In genomic region chr6:8435093-8435844, GRCh38 we compare ENCODE assay signal across 8 cellular contexts. TPM values are rescaled to one million over a fixed set of nuclear protein-coding genes. Genes with fewer than 3 reads are reported as not detected.
A peak's percentile ranks its signal among the peaks of the same experiment; 100 is the strongest.
DNase-seq lines count a peak whose midpoint lies in the region; ATAC-seq and TF ChIP-seq lines count a peak whose summit lies in the region.

TSS of gene SLC35B3 (minus strand) at chr6:8435545.

- no peaks in the 10 kb centered on the region for H3K36me3 ChIP-seq in esophagus (ENCODE audit: control insufficient read depth in 2 of 2, insufficient read depth in 2 of 2, low read length in 1 of 2)
- no peaks in the 10 kb centered on the region for H3K36me3 ChIP-seq in mucosa of stomach (ENCODE audit: control insufficient read depth, insufficient read depth, low read length)

- H3K4me1 Mint-ChIP-seq in activated T-cell treated with anti-CD3 and anti-CD28 coated beads, Interleukin-2, amount 50 U/mL, for 4 hours (ENCODE audit: low read depth): peaks cover 38% of the 10 kb centered on the region

- DNase-seq in DMS53 treated with DMSO at 0.1 percent for 48 hours (lab: John Stamatoyannopoulos, UW; ENCODE audit: unreplicated experiment): peak; percentile 79
- peak; percentile 94 for DNase-seq in KG1 (lab: John Stamatoyannopoulos, UW)
- peak; percentile 99 for DNase-seq in activated T-cell treated with anti-CD3 and anti-CD28 coated beads, Interleukin-2, amount 50 U/mL, for 4 hours
- DNase-seq in stimulated activated CD8-positive, alpha-beta memory T cell treated with anti-CD3 and anti-CD28 coated beads, Interleukin-4, amount 100 ng/mL, for 48 hours: peak; percentile 97

- 0 to 1% methylated on average over 62 of the region's 62 CpGs for WGBS in esophagus, 2 donors

- ATAC-seq in GM21737 (IDR thresholded peaks at IDR 0.05; ENCODE audit: unreplicated experiment): peak; percentile 98
- ATAC-seq in activated T-cell treated with anti-CD3 and anti-CD28 coated beads, Interleukin-2, amount 50 U/mL, for 4 hours: peak; percentile 96 to 97

- H3K36me3 Mint-ChIP-seq in activated T-cell treated with anti-CD3 and anti-CD28 coated beads, Interleukin-2, amount 50 U/mL, for 4 hours (ENCODE audit: insufficient read depth): peaks cover 16% of the 10 kb centered on the region

- peak within 1 kb of the TSS; percentile 93 for H3K4me3 Mint-ChIP-seq in activated T-cell treated with anti-CD3 and anti-CD28 coated beads, Interleukin-2, amount 50 U/mL, for 4 hours

- H3K9me3 ChIP-seq in esophagus (ENCODE audit: control insufficient read depth in 2 of 2, insufficient read depth in 1 of 2, low read depth in 1 of 2, low read length in 1 of 2) (no peaks in the 10 kb centered on the region), mucosa of stomach (ENCODE audit: control insufficient read depth, low read length) (no peaks in the 10 kb centered on the region)

- peak within 1 kb of the TSS; percentile 98 for H3K9ac ChIP-seq in mucosa of stomach (ENCODE audit: low read length)

- H3K4me1 ChIP-seq in esophagus (ENCODE audit: control insufficient read depth in 2 of 2, insufficient read depth in 2 of 2, low read length in 1 of 2): no peaks in the 10 kb centered on the region
- H3K4me1 ChIP-seq in mucosa of stomach (ENCODE audit: control insufficient read depth, insufficient read depth, low read length): peaks cover 9% of the 10 kb centered on the region

- H3K27ac ChIP-seq in esophagus (ENCODE audit: low read depth in 2 of 2, low read length in 1 of 2): peak within 1 kb of the TSS; percentile 87 to 93

- no peaks in the 10 kb centered on the region for H3K9me3 Mint-ChIP-seq in activated T-cell treated with anti-CD3 and anti-CD28 coated beads, Interleukin-2, amount 50 U/mL, for 4 hours

- H3K27me3 Mint-ChIP-seq in activated T-cell treated with anti-CD3 and anti-CD28 coated beads, Interleukin-2, amount 50 U/mL, for 4 hours (ENCODE audit: low read depth): no peaks in the 10 kb centered on the region

- peak within 1 kb of the TSS; percentile 90 to 92 for H3K4me3 ChIP-seq in esophagus (ENCODE audit: low read depth in 1 of 2, low read length in 2 of 2)
- peak within 1 kb of the TSS; percentile 78 for H3K4me3 ChIP-seq in mucosa of stomach (ENCODE audit: low read length)

- H3K27me3 ChIP-seq in esophagus (ENCODE audit: control insufficient read depth in 1 of 2, insufficient read depth in 2 of 2, low read length in 2 of 2) (no peaks in the 10 kb centered on the region), mucosa of stomach (ENCODE audit: control insufficient read depth, insufficient read depth, low read length) (no peaks in the 10 kb centered on the region)

TF ChIP-seq in PFSK-1, 5 proteins besides CTCF, POLR2A, EP300 and RAD21:
- TF ChIP-seq TAF1 (IDR thresholded peaks at IDR 0.05; ENCODE audit: borderline replicate concordance, insufficient read depth, low read length): 0 out of 2 replicates have a peak, but pooled peaks have one; percentile 28
- peak; percentile 91 for TF ChIP-seq POLR2AphosphoS5 (IDR thresholded peaks at IDR 0.05; ENCODE audit: low read depth, low read length)
- 0 out of 4 replicates have a peak, but pooled peaks of 1 of the 2 experiments have one; percentile 8 for TF ChIP-seq REST (IDR thresholded peaks at IDR 0.05; ENCODE audit: insufficient read depth in 1 of 2, low read depth in 2 of 2, low read length in 2 of 2)
- no peak; the same call in 1 of the 2 replicates for TF ChIP-seq SIN3A (IDR thresholded peaks at IDR 0.05; ENCODE audit: borderline replicate concordance, insufficient read depth, low read length)
- TF ChIP-seq FOXP2 (optimal IDR thresholded peaks at IDR 0.05; ENCODE audit: borderline replicate concordance, extremely low read depth, extremely low read length, insufficient read depth): peak; percentile 44

RNA-seq across cellular contexts. Expression of gene SLC35B3, which starts in this region (rescaled TPM):
- 11.6 TPM for polyA plus RNA-seq in PFSK-1 (2012; ENCODE audit: insufficient read length, low read depth)
- 1 to 10 TPM; 6.8 to 7.7 (median 6.9) TPM for total RNA-seq in activated T-cell treated with anti-CD3 and anti-CD28 coated beads, Interleukin-2, amount 50 U/mL, for 4 hours
- polyA plus RNA-seq in esophagus: 10 to 100 TPM in 1 of 2 donors, 1 to 10 TPM in 1; 9.1 to 10.8 TPM

Comparison
In these comparisons a context has a peak if more than half of its experiments do, and no peak if none do; other contexts are left out.
1. Peak in every context shown above with its lines: DNase-seq, ATAC-seq, H3K4me3 ChIP-seq and H3K27ac ChIP-seq.